Comparison of ENCODE assay signal across 27 cellular contexts in genomic region chr4:181613210-181613609, GRCh38.
"Had no signal": no experiment of that assay in that cellular context is flagged by ENCODE, and none has a peak within 500 bp of the region (broad histone marks: within the 10 kb centered on the region; RNA-seq: fewer than 3 reads in every experiment).

No MANE protein-coding gene starts in this region.

- H3K27ac Mint-ChIP-seq: dendritic cell treated with granulocyte-macrophage colony-stimulating factor and Interleukin-4, amounts not matched to agents 40 ng/mL and 50 ng/mL, for 4 days; immature natural killer cell; naive B cell; natural killer cell treated with Interleukin-12 subunit alpha and Interleukin-12 subunit beta and Interleukin-15 and Interleukin-18, amount 100 ng/mL, for 72 hours; stimulated activated memory B cell treated with anti-CD40 and anti-IgM and Interleukin-4, amounts not matched to agents 10 μg/mL and 1 μg/mL and 100 μg/mL, for 72 hours; type B pancreatic cell had no signal

- H3K4me3 Mint-ChIP-seq: dendritic cell treated with granulocyte-macrophage colony-stimulating factor and Interleukin-4, amounts not matched to agents 40 ng/mL and 50 ng/mL, for 4 days; immature natural killer cell; naive B cell; natural killer cell treated with Interleukin-12 subunit alpha and Interleukin-12 subunit beta and Interleukin-15 and Interleukin-18, amount 100 ng/mL, for 72 hours; neural crest cell; stimulated activated memory B cell treated with anti-CD40 and anti-IgM and Interleukin-4, amounts not matched to agents 10 μg/mL and 1 μg/mL and 100 μg/mL, for 72 hours had no signal

- H3K36me3 ChIP-seq: colonic mucosa, esophagus muscularis mucosa, left ventricle myocardium inferior, lower lobe of right lung, prostate gland, right atrium auricular region, sigmoid colon, spleen, tibial artery had no signal

- H3K4me1 Mint-ChIP-seq: immature natural killer cell; naive B cell; stimulated activated memory B cell treated with anti-CD40 and anti-IgM and Interleukin-4, amounts not matched to agents 10 μg/mL and 1 μg/mL and 100 μg/mL, for 72 hours had no signal

- H3K4me3 ChIP-seq: colonic mucosa, esophagus muscularis mucosa, left ventricle myocardium inferior, lower lobe of right lung, prostate gland, right atrium auricular region, sigmoid colon, skin epidermis, spleen, testis, tibial artery had no signal

- DNase-seq: colonic mucosa; effector CD8-positive, alpha-beta T cell; foreskin melanocyte; hypothalamus; immature natural killer cell; islet precursor cell; kidney glomerular epithelial cell; left colon; left ventricle myocardium inferior; lower lobe of right lung; naive B cell; sigmoid colon; spleen; stimulated activated CD4-positive, alpha-beta T cell treated with anti-CD3 and anti-CD28 coated beads, Interleukin-4, amount 100 ng/mL, for 4 hours; stimulated activated naive CD8-positive, alpha-beta T cell treated with anti-CD3 and anti-CD28 coated beads, Interleukin-15, Interleukin-2, amounts not matched to agents 100 U/mL and 50 U/mL, for 24 hours; substantia nigra; testis; tibial artery had no signal

- H3K4me1 ChIP-seq: colonic mucosa, esophagus muscularis mucosa, lower lobe of right lung, prostate gland, right atrium auricular region, sigmoid colon, spleen, testis, tibial artery had no signal

- H3K36me3 Mint-ChIP-seq: immature natural killer cell; naive B cell; natural killer cell treated with Interleukin-12 subunit alpha and Interleukin-12 subunit beta and Interleukin-15 and Interleukin-18, amount 100 ng/mL, for 72 hours; stimulated activated memory B cell treated with anti-CD40 and anti-IgM and Interleukin-4, amounts not matched to agents 10 μg/mL and 1 μg/mL and 100 μg/mL, for 72 hours; type B pancreatic cell had no signal

- H3K27me3 Mint-ChIP-seq: dendritic cell treated with granulocyte-macrophage colony-stimulating factor and Interleukin-4, amounts not matched to agents 40 ng/mL and 50 ng/mL, for 4 days; naive B cell; natural killer cell treated with Interleukin-12 subunit alpha and Interleukin-12 subunit beta and Interleukin-15 and Interleukin-18, amount 100 ng/mL, for 72 hours; stimulated activated memory B cell treated with anti-CD40 and anti-IgM and Interleukin-4, amounts not matched to agents 10 μg/mL and 1 μg/mL and 100 μg/mL, for 72 hours had no signal

- H3K9me3 ChIP-seq: colonic mucosa, esophagus muscularis mucosa, left ventricle myocardium inferior, lower lobe of right lung, prostate gland, right atrium auricular region, sigmoid colon, spleen, testis, tibial artery had no signal

- H3K27ac ChIP-seq: colonic mucosa, esophagus muscularis mucosa, left ventricle myocardium inferior, lower lobe of right lung, prostate gland, right atrium auricular region, sigmoid colon, skin epidermis, spleen, testis, tibial artery had no signal

- H3K27me3 ChIP-seq: colonic mucosa, esophagus muscularis mucosa, right atrium auricular region, sigmoid colon, spleen, testis, tibial artery had no signal

- H3K9me3 Mint-ChIP-seq: dendritic cell treated with granulocyte-macrophage colony-stimulating factor and Interleukin-4, amounts not matched to agents 40 ng/mL and 50 ng/mL, for 4 days; neural crest cell; stimulated activated memory B cell treated with anti-CD40 and anti-IgM and Interleukin-4, amounts not matched to agents 10 μg/mL and 1 μg/mL and 100 μg/mL, for 72 hours; type B pancreatic cell had no signal
